ENCODE assay signal across 13 cellular contexts in genomic region chr3:53231532-53232511, GRCh38. TPM values are rescaled to one million over a fixed set of nuclear protein-coding genes. Genes with fewer than 3 reads are reported as not detected.
DNase-seq lines count a peak whose midpoint lies in the region; ATAC-seq and TF ChIP-seq lines count a peak whose summit lies in the region.
"Had no signal": no experiment of that assay in that cellular context is flagged by ENCODE, and none has a peak within 500 bp of the region (broad histone marks: within the 10 kb centered on the region; RNA-seq: fewer than 3 reads in every experiment).

No MANE protein-coding gene starts in this region.

- H3K9me2 ChIP-seq in OCI-LY7 (ENCODE audit: insufficient read depth, low read length), result no peaks in the 10 kb centered on the region

- H3K4me1 Mint-ChIP-seq in stimulated activated naive B cell treated with anti-CD40 and anti-IgM and Interleukin-4, amounts not matched to agents 10 μg/mL and 1 μg/mL and 100 μg/mL, for 72 hours, result peaks cover 3 to 5% of the 10 kb centered on the region in 2 donors
- H3K4me1 Mint-ChIP-seq: B cell had no signal

- TF ChIP-seq CTCF in right atrium auricular region (IDR thresholded peaks at IDR 0.05) (peak in 1 of 2 donors; percentile 29), OCI-LY7 (conservative IDR thresholded peaks at IDR 0.05; ENCODE audit: low read length) (peak; percentile 56), epithelial cell of proximal tubule (conservative IDR thresholded peaks at IDR 0.05; ENCODE audit: low read depth, low read length) (peak; percentile 38)

- ATAC-seq in Right ventricle myocardium superior (ENCODE audit: poor library complexity), result no peak
- ATAC-seq in stimulated activated naive B cell treated with anti-CD40 and anti-IgM and Interleukin-4, amounts not matched to agents 10 μg/mL and 1 μg/mL and 100 μg/mL, for 72 hours (replicated peaks), result no peak
- ATAC-seq in GM21619 (IDR thresholded peaks at IDR 0.05; ENCODE audit: unreplicated experiment), result no peak
- ATAC-seq: Panc1 had no signal

- no peak overlapping the region for H3K4me2 ChIP-seq in OCI-LY7 (ENCODE audit: low read length)

- POLR2A ChIA-PET in OCI-LY7 (lab: Charles Lee), result interaction anchor here (0.5 kb wide), 1 partner anchor 56 kb away, joined by 3 read pairs; no protein-coding TSS in a partner anchor

- H3K4me1 ChIP-seq in right atrium auricular region (peaks cover 0 to 15% of the 10 kb centered on the region in 2 donors), OCI-LY7 (ENCODE audit: insufficient read depth, low read length, poor library complexity, severe bottlenecking) (peaks cover 6% of the 10 kb centered on the region)

- intact Hi-C loops in Right ventricle myocardium superior (cut with DNase I), result no loop called here
- intact Hi-C loops in OCI-LY7 (cut with micrococcal nuclease; ENCODE audit: unreplicated experiment), result no loop called here

- H3K4me3 ChIP-seq in right atrium auricular region, result no peak overlapping the region
- H3K4me3 ChIP-seq in OCI-LY7 (ENCODE audit: low read depth, low read length, poor library complexity, severe bottlenecking), result no peak overlapping the region
- H3K4me3 ChIP-seq in epithelial cell of proximal tubule (ENCODE audit: low read depth, low read length), result no peak overlapping the region

- H3K4me3 Mint-ChIP-seq in stimulated activated naive B cell treated with anti-CD40 and anti-IgM and Interleukin-4, amounts not matched to agents 10 μg/mL and 1 μg/mL and 100 μg/mL, for 72 hours, result no peak overlapping the region
- H3K4me3 Mint-ChIP-seq: B cell had no signal

- no peaks in the 10 kb centered on the region for H3K79me2 ChIP-seq in OCI-LY7 (ENCODE audit: insufficient read depth, low read depth, low read length)

- H3K27ac ChIP-seq in right atrium auricular region, result peak overlapping the region in 1 of 2 donors; percentile 19
- H3K27ac ChIP-seq in OCI-LY7 (ENCODE audit: low read depth, low read length, poor library complexity, severe bottlenecking), result no peak overlapping the region

- CTCF ChIA-PET in OCI-LY7 (lab: Charles Lee; ENCODE audit: unreplicated experiment), result no interaction called here

- peak; percentile 23 for DNase-seq in Right ventricle myocardium superior
- DNase-seq in right atrium auricular region (ENCODE audit: low spot score), result no peak
- DNase-seq in OCI-LY7 (ENCODE audit: low spot score), result no peak
- no peak for DNase-seq in epithelial cell of proximal tubule (ENCODE audit: low read depth)
- no peak for DNase-seq in stimulated activated naive B cell treated with anti-CD40 and anti-IgM and Interleukin-4, amounts not matched to agents 10 μg/mL and 1 μg/mL and 100 μg/mL, for 72 hours
- no peak for DNase-seq in ACHN
- no peak for DNase-seq in NCI-H1417 treated with DMSO at 0.1 percent for 48 hours (lab: John Stamatoyannopoulos, UW)
- DNase-seq: KG1, small intestine, T-helper 9 cell had no signal

- H3K9me3 Mint-ChIP-seq in stimulated activated naive B cell treated with anti-CD40 and anti-IgM and Interleukin-4, amounts not matched to agents 10 μg/mL and 1 μg/mL and 100 μg/mL, for 72 hours, result no peaks in the 10 kb centered on the region

- H3K9me3 ChIP-seq in right atrium auricular region, result no peaks in the 10 kb centered on the region
- H3K9me3 ChIP-seq in OCI-LY7 (ENCODE audit: low read length), result no peaks in the 10 kb centered on the region

- in situ Hi-C loops in ACHN (cut with HindIII; ENCODE audit: low pct_ligation_motif_present, low pct_unique_long_range_greater_than_20kb, low sequenced_read_pairs), result no loop called here

- H3K27ac Mint-ChIP-seq in stimulated activated naive B cell treated with anti-CD40 and anti-IgM and Interleukin-4, amounts not matched to agents 10 μg/mL and 1 μg/mL and 100 μg/mL, for 72 hours, result peak overlapping the region; percentile 47
- H3K27ac Mint-ChIP-seq: B cell had no signal

- H3K36me3 Mint-ChIP-seq in stimulated activated naive B cell treated with anti-CD40 and anti-IgM and Interleukin-4, amounts not matched to agents 10 μg/mL and 1 μg/mL and 100 μg/mL, for 72 hours, result peaks cover 56 to 69% of the 10 kb centered on the region in 2 donors

- H3K27me3 ChIP-seq in right atrium auricular region, result no peaks in the 10 kb centered on the region

- H2AFZ ChIP-seq in OCI-LY7 (ENCODE audit: low read length), result no peak overlapping the region

- no peaks in the 10 kb centered on the region for H3K27me3 Mint-ChIP-seq in stimulated activated naive B cell treated with anti-CD40 and anti-IgM and Interleukin-4, amounts not matched to agents 10 μg/mL and 1 μg/mL and 100 μg/mL, for 72 hours
- H3K27me3 Mint-ChIP-seq: B cell had no signal

- BruUV-seq in OCI-LY7 (replicated peaks; lab: Mats Ljungman, UMichigan), result no TSS peak

- H4K20me1 ChIP-seq in OCI-LY7 (ENCODE audit: insufficient read depth, low read length), result no peaks in the 10 kb centered on the region

- H3K36me3 ChIP-seq in right atrium auricular region (peaks cover 88% of the 10 kb centered on the region), OCI-LY7 (ENCODE audit: insufficient read depth, low read length) (peaks cover 99% of the 10 kb centered on the region)

RNA-seq across cellular contexts. Expression of gene TKT, which starts 24.0 kb away (rescaled TPM):
- total RNA-seq in Right ventricle myocardium superior, result 43.6 TPM
- 10 to 100 TPM; 48.8 to 62.8 TPM for total RNA-seq in right atrium auricular region
- 248 and 325 TPM in 2 replicates for total RNA-seq in OCI-LY7 (2014; rRNA removed; shearing (Covaris generic))
- 386 and 415 TPM in 2 replicates for total RNA-seq in OCI-LY7 (2022)
- 403 and 614 TPM in 2 replicates for total RNA-seq in epithelial cell of proximal tubule
